18 cellular contexts compared by ENCODE assay signal in genomic region chr19:17145546-17146497, GRCh38.
DNase-seq lines count a peak whose midpoint lies in the region; ATAC-seq, FAIRE-seq and TF ChIP-seq lines count a peak whose summit lies in the region.
"Had no signal": no experiment of that assay in that cellular context is flagged by ENCODE, and none has a peak within 500 bp of the region (broad histone marks: within the 10 kb centered on the region; RNA-seq: fewer than 3 reads in every experiment).

No MANE protein-coding gene starts in this region.

- H2BK5ac ChIP-seq in trophoblast cell (ENCODE audit: low read depth, low read length, poor library complexity): no peak overlapping the region

- H3K4me1 ChIP-seq in GM23338 (ENCODE audit: insufficient read depth) (no peaks in the 10 kb centered on the region), GM12878 (ENCODE audit: control insufficient read depth, insufficient read depth, low read length) (no peaks in the 10 kb centered on the region), trophoblast cell (ENCODE audit: control insufficient read depth in 1 of 2, insufficient read depth in 2 of 2, low read length in 2 of 2) (peaks cover 6 to 8% of the 10 kb centered on the region in 2 experiments), uterus (no peaks in the 10 kb centered on the region)

- no peak overlapping the region for H3K27ac Mint-ChIP-seq in GM23338
- H3K27ac Mint-ChIP-seq in T-helper 2 cell treated with Interferon-gamma antibody and Interleukin-4, amounts not matched to agents 5 μg/mL and 100 μg/mL, for 36 hours: no peak overlapping the region

- H2BK120ac ChIP-seq in trophoblast cell (ENCODE audit: insufficient read depth, low read length, poor library complexity): no peak overlapping the region

- no peak for FAIRE-seq in GM12878 (lab: Jason Lieb, UNC)
- FAIRE-seq: RCC 7860 had no signal

- H3K4me3 ChIP-seq in GM23338 (no peak overlapping the region), GM12878 (no peak overlapping the region), trophoblast cell (ENCODE audit: low read depth, low read length) (no peak overlapping the region), uterus (no peak overlapping the region)
- H3K4me3 ChIP-seq: SK-N-MC had no signal

- no peak for TF ChIP-seq RAD21 in GM12878 (IDR thresholded peaks at IDR 0.05; ENCODE audit: insufficient read depth, low read depth, low read length)

- H3K9me3 Mint-ChIP-seq in GM23338: no peaks in the 10 kb centered on the region
- no peaks in the 10 kb centered on the region for H3K9me3 Mint-ChIP-seq in T-helper 2 cell treated with Interferon-gamma antibody and Interleukin-4, amounts not matched to agents 5 μg/mL and 100 μg/mL, for 36 hours
- H3K9me3 Mint-ChIP-seq: CD8-positive, alpha-beta memory T cell had no signal

- H3F3A ChIP-seq in GM23338 (replicated peaks; ENCODE audit: low read depth): no peaks in the 10 kb centered on the region

- no peak overlapping the region for H2BK12ac ChIP-seq in trophoblast cell (ENCODE audit: low read length)

- H3K36me3 ChIP-seq in GM23338 (ENCODE audit: insufficient read depth) (no peaks in the 10 kb centered on the region), GM12878 (ENCODE audit: control insufficient read depth in 2 of 2, insufficient read depth in 2 of 2, low read length in 1 of 2) (peaks cover 23 to 30% of the 10 kb centered on the region in 2 experiments), trophoblast cell (ENCODE audit: control insufficient read depth in 1 of 2, insufficient read depth in 2 of 2, low read length in 2 of 2) (peaks cover 12 to 43% of the 10 kb centered on the region in 2 experiments), uterus (no peaks in the 10 kb centered on the region)

- no peak overlapping the region for H3K4me3 Mint-ChIP-seq in GM23338
- no peak overlapping the region for H3K4me3 Mint-ChIP-seq in T-helper 2 cell treated with Interferon-gamma antibody and Interleukin-4, amounts not matched to agents 5 μg/mL and 100 μg/mL, for 36 hours
- H3K4me3 Mint-ChIP-seq: CD8-positive, alpha-beta memory T cell had no signal

- no peak overlapping the region for H2AFZ ChIP-seq in GM23338
- H2AFZ ChIP-seq in GM12878 (ENCODE audit: control insufficient read depth, low read depth, low read length): no peak overlapping the region
- no peak overlapping the region for H2AFZ ChIP-seq in trophoblast cell (ENCODE audit: insufficient read depth, low read length, poor library complexity)

- no peaks in the 10 kb centered on the region for H3K9me2 ChIP-seq in GM23338 (ENCODE audit: insufficient read depth)

- H3K9me3 ChIP-seq in GM12878 (replicated peaks; ENCODE audit: control insufficient read depth, insufficient read depth, low read length): no peaks in the 10 kb centered on the region
- H3K9me3 ChIP-seq in trophoblast cell (ENCODE audit: insufficient read depth, low read depth, low read length): peaks cover 5% of the 10 kb centered on the region
- H3K9me3 ChIP-seq in uterus: no peaks in the 10 kb centered on the region

- peak overlapping the region; percentile 50 for H3K4ac ChIP-seq in trophoblast cell (ENCODE audit: low read depth, low read length)

- H3K4me2 ChIP-seq in GM23338 (no peak overlapping the region), GM12878 (ENCODE audit: control insufficient read depth, insufficient read depth) (no peak overlapping the region), trophoblast cell (ENCODE audit: low read length) (no peak overlapping the region)

- H3K79me1 ChIP-seq in trophoblast cell (ENCODE audit: low read length): peaks cover 3% of the 10 kb centered on the region

- no TSS peak for BruUV-seq in GM12878 (replicated peaks; lab: Mats Ljungman, UMichigan)

- H3K9ac ChIP-seq in GM12878 (ENCODE audit: control insufficient read depth, insufficient read depth, low read length) (no peak overlapping the region), trophoblast cell (ENCODE audit: low read length) (no peak overlapping the region)

- POLR2A ChIA-PET in GM12878 (lab: Charles Lee): interaction anchor here (0.5 to 0.6 kb wide), 2 partner anchors 10 to 91 kb away, joined by 3 to 9 read pairs; no protein-coding TSS in a partner anchor

- TF ChIP-seq EP300 in GM12878 (IDR thresholded peaks at IDR 0.05; ENCODE audit: borderline replicate concordance in 1 of 2, control insufficient read depth in 1 of 2, low read depth in 2 of 2, low read length in 2 of 2): no peak

- no peaks in the 10 kb centered on the region for H3K4me1 Mint-ChIP-seq in GM23338
- peaks cover 17% of the 10 kb centered on the region for H3K4me1 Mint-ChIP-seq in T-helper 2 cell treated with Interferon-gamma antibody and Interleukin-4, amounts not matched to agents 5 μg/mL and 100 μg/mL, for 36 hours (ENCODE audit: low read depth)

- no peaks in the 10 kb centered on the region for H3K79me2 ChIP-seq in GM23338 (replicated peaks; ENCODE audit: insufficient read depth)
- H3K79me2 ChIP-seq in GM12878 (ENCODE audit: control insufficient read depth, insufficient read depth, low read length): peaks cover 2% of the 10 kb centered on the region
- H3K79me2 ChIP-seq in trophoblast cell (ENCODE audit: control insufficient read depth, insufficient read depth, low read length, poor library complexity): no peaks in the 10 kb centered on the region

- 91% methylated on average over 7 of the region's 7 CpGs for WGBS in GM12878 (ENCODE audit: insufficient coverage, insufficient replicate concordance, low lambda C conversion rate, missing lambda C conversion rate)
- WGBS in trophoblast cell (ENCODE audit: extremely low coverage, insufficient coverage, insufficient read length): 100% methylated on average over 1 of the region's 7 CpGs

- TF ChIP-seq POLR2A in GM12878 (IDR thresholded peaks at IDR 0.05; ENCODE audit: low read depth, low read length) (peak; percentile 28; the same call in 1 of the 2 replicates), uterus (IDR thresholded peaks at IDR 0.05) (no peak)

- in situ Hi-C loops in GM12878 (cut with MboI): no loop called here

- no peak overlapping the region for H3K18ac ChIP-seq in trophoblast cell (ENCODE audit: low read length)

- no peak overlapping the region for H2AK5ac ChIP-seq in trophoblast cell (ENCODE audit: low read length)

- no peak for DNase-seq in GM23338 (ENCODE audit: low spot score)
- no peak for DNase-seq in GM12878 (ENCODE audit: low read depth, low spot score)
- no peak for DNase-seq in trophoblast cell
- DNase-seq in uterus: no peak
- DNase-seq in T-helper 2 cell treated with Interferon-gamma antibody and Interleukin-4, amounts not matched to agents 5 μg/mL and 100 μg/mL, for 36 hours (ENCODE audit: low spot score): no peak
- no peak for DNase-seq in stimulated activated CD4-positive, alpha-beta T cell treated with anti-CD3 and anti-CD28 coated beads, Interleukin-15, amount 100 ng/mL, for 24 hours
- DNase-seq in activated naive CD4-positive, alpha-beta T cell (lab: John Stamatoyannopoulos, UW): no peak
- DNase-seq: CD8-positive, alpha-beta memory T cell; DMS79 treated with DMSO at 0.1 percent for 48 hours; GOT3; NCI-H1417; NCI-H187 treated with DMSO at 0.1 percent for 48 hours; NCI-H2227 treated with DMSO at 0.1 percent for 48 hours; NCI-H510A treated with DMSO at 0.1 percent for 48 hours; NCI-H774; SHP77 had no signal

- H3K27me3 Mint-ChIP-seq in GM23338 (ENCODE audit: insufficient read depth, low read depth, poor library complexity): peaks cover 3% of the 10 kb centered on the region
- no peaks in the 10 kb centered on the region for H3K27me3 Mint-ChIP-seq in T-helper 2 cell treated with Interferon-gamma antibody and Interleukin-4, amounts not matched to agents 5 μg/mL and 100 μg/mL, for 36 hours (ENCODE audit: low read depth)
- H3K27me3 Mint-ChIP-seq: CD8-positive, alpha-beta memory T cell had no signal

- RAD21 ChIA-PET in GM12878 (lab: Charles Lee; ENCODE audit: unreplicated experiment): interaction anchor here (0.9 kb wide), 1 partner anchor 20 kb away, joined by 3 read pairs; no protein-coding TSS in a partner anchor

- H3K27ac ChIP-seq in GM23338 (ENCODE audit: low read depth): 0 out of 2 replicates have a peak overlapping the region, but pooled peaks have one; percentile 32
- no peak overlapping the region for H3K27ac ChIP-seq in GM12878 (ENCODE audit: control insufficient read depth, insufficient read depth)
- H3K27ac ChIP-seq in trophoblast cell (ENCODE audit: low read depth, low read length): no peak overlapping the region
- H3K27ac ChIP-seq in uterus: peak overlapping the region; percentile 6 to 47
- H3K27ac ChIP-seq: SK-N-MC had no signal

- intact Hi-C loops in GM12878 (cut with micrococcal nuclease; ENCODE audit: unreplicated experiment): no loop called here
- intact Hi-C loops in uterus (cut with DNase I; ENCODE audit: low total_unique reads): no loop called here

- CTCF ChIA-PET in GM12878 (lab: Yijun Ruan, JAX): no interaction called here

- TF ChIP-seq CTCF in GM23338 (conservative IDR thresholded peaks at IDR 0.05; ENCODE audit: low read depth in 2 of 2) (no peak), GM12878 (IDR thresholded peaks at IDR 0.05 in 2 of 3, conservative IDR thresholded peaks at IDR 0.05 in 1 of 3; ENCODE audit: control insufficient read depth in 2 of 3, extremely low read depth in 1 of 3, insufficient read depth in 1 of 3, low read depth in 3 of 3, low read length in 3 of 3) (no peak), uterus (IDR thresholded peaks at IDR 0.05) (no peak)

- H3K36me3 Mint-ChIP-seq in GM23338 (ENCODE audit: low read depth): peaks cover 11% of the 10 kb centered on the region; the same call in 2 of the 3 replicates
- peaks cover 24% of the 10 kb centered on the region for H3K36me3 Mint-ChIP-seq in T-helper 2 cell treated with Interferon-gamma antibody and Interleukin-4, amounts not matched to agents 5 μg/mL and 100 μg/mL, for 36 hours (ENCODE audit: low read depth)

- no peak overlapping the region for H3K23ac ChIP-seq in trophoblast cell (ENCODE audit: low read length)

- H3K14ac ChIP-seq in trophoblast cell (ENCODE audit: low read length): no peak overlapping the region

- ATAC-seq in GM23338: no peak
- ATAC-seq in GM12878: no peak

- no peak overlapping the region for H4K12ac ChIP-seq in trophoblast cell (ENCODE audit: low read depth, low read length)

- H4K20me1 ChIP-seq in GM23338 (replicated peaks; ENCODE audit: insufficient read depth) (0 out of 2 replicates have a peak, but pooled peaks cover 10% of the 10 kb centered on the region), GM12878 (ENCODE audit: control insufficient read depth, insufficient read depth) (no peaks in the 10 kb centered on the region)

- H4K91ac ChIP-seq in trophoblast cell (ENCODE audit: low read depth, low read length): no peak overlapping the region

- H4K8ac ChIP-seq in trophoblast cell (ENCODE audit: low read depth, low read length): no peak overlapping the region

- SMC1A ChIA-PET in GM12878 (lab: Charles Lee; ENCODE audit: uncharacterized antibody, unreplicated experiment): no interaction called here

- no peaks in the 10 kb centered on the region for H3K27me3 ChIP-seq in GM23338 (ENCODE audit: insufficient read depth)
- no peaks in the 10 kb centered on the region for H3K27me3 ChIP-seq in GM12878 (replicated peaks in 1 of 2; ENCODE audit: control insufficient read depth in 2 of 2, insufficient read depth in 2 of 2, low read length in 1 of 2)
- H3K27me3 ChIP-seq in trophoblast cell (ENCODE audit: insufficient read depth, low read length): no peaks in the 10 kb centered on the region
- no peaks in the 10 kb centered on the region for H3K27me3 ChIP-seq in uterus

TF ChIP-seq in GM23338, 12 proteins besides CTCF, POLR2A, EP300 and RAD21 (continues in another document):
- no peak for TF ChIP-seq EZH2 (IDR thresholded peaks at IDR 0.05; ENCODE audit: low read depth, unreplicated experiment)

Comparison
In these comparisons a context has a peak if more than half of its experiments do, and no peak if none do; other contexts are left out.
1. H3K27ac ChIP-seq: peak in GM23338 (single experiment) and uterus (2 of 2); none in GM12878 (single experiment) and trophoblast cell (single experiment).